Comparison of ENCODE assay signal across 8 cellular contexts in the genomic region with DNA sequence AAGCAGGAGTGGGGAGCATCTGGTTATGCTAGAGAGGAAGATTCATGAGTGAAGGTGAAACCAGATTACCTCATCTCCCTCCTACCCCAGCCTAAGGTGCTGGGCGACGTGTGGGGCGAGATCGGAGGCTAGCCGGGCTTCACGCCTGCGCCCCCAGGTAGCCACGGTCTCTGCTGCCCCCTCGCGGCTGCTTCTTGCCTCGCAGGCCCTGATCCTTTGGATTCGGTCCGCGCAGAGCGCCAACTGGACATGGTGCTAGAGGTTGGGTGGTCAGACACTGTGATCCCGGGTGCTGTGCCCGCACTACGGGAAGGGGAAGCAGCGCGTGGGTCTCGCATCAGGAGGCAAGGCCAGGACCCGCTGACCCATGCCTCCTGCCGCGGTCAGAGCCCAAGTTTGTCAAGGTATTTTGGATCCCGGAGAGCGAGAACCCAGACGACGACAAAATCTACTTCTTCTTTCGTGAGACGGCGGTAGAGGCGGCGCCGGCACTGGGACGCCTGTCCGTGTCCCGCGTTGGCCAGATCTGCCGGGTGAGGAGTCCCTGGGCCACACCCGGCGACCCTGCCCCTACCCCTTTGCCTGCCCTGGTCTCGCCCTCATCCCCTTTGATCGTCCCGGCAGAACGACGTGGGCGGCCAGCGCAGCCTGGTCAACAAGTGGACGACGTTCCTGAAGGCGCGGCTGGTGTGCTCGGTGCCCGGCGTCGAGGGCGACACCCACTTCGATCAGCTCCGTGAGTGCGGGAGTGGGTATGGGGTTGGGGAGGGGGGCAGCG.
A peak's percentile ranks its signal among the peaks of the same experiment; 100 is the strongest.
DNase-seq lines count a peak whose midpoint lies in the region; ATAC-seq lines count a peak whose summit lies in the region.

No MANE protein-coding gene starts in this region.

- ATAC-seq in HG02970 (IDR thresholded peaks at IDR 0.05; ENCODE audit: low FRiP score, unreplicated experiment): peak; percentile 77
- ATAC-seq in activated CD4-positive, CD25-positive, alpha-beta regulatory T cell treated with anti-CD3 and anti-CD28 coated beads, Interleukin-2, amount 50 U/mL, for 24 hours: peak; percentile 94 to 96
- peak; percentile 76 for ATAC-seq in central memory CD8-positive, alpha-beta T cell (replicated peaks; ENCODE audit: extremely low read depth, poor library complexity, severe bottlenecking)

- H3K4me1 Mint-ChIP-seq in central memory CD8-positive, alpha-beta T cell: peaks cover 25% of the 10 kb centered on the region

- H3K27ac Mint-ChIP-seq in central memory CD8-positive, alpha-beta T cell (ENCODE audit: low read depth): no peak overlapping the region

- peak overlapping the region; percentile 67 for H3K4me3 Mint-ChIP-seq in central memory CD8-positive, alpha-beta T cell

- DNase-seq in NCI-H2081 (lab: John Stamatoyannopoulos, UW) (peak; percentile 56 to 73), NCI-H2081 treated with DMSO at 0.1 percent for 48 hours (lab: John Stamatoyannopoulos, UW) (no peak), NCI-H2196 (lab: John Stamatoyannopoulos, UW; ENCODE audit: unreplicated experiment) (peak; percentile 77), kidney glomerular epithelial cell (lab: John Stamatoyannopoulos, UW) (peak; percentile 85)
- peak; percentile 76 to 93 for DNase-seq in central memory CD8-positive, alpha-beta T cell (ENCODE audit: low spot score in 2 of 2)
- DNase-seq in stimulated activated CD4-positive, alpha-beta T cell treated with anti-CD3 and anti-CD28 coated beads, Interleukin-15, amount 100 ng/mL, for 48 hours (ENCODE audit: low read depth in 2 of 2): peak; percentile 79 to 89

- no peaks in the 10 kb centered on the region for H3K9me3 Mint-ChIP-seq in central memory CD8-positive, alpha-beta T cell

- peaks cover 10% of the 10 kb centered on the region for H3K36me3 Mint-ChIP-seq in central memory CD8-positive, alpha-beta T cell (ENCODE audit: insufficient read depth)

- peaks cover 47% of the 10 kb centered on the region for H3K27me3 Mint-ChIP-seq in central memory CD8-positive, alpha-beta T cell
